ENCODE assay signal across 8 cellular contexts in genomic region chr13:31199527-31199848, GRCh38. TPM values are rescaled to one million over a fixed set of nuclear protein-coding genes. Genes with fewer than 3 reads are reported as not detected.
A peak's percentile ranks its signal among the peaks of the same experiment; 100 is the strongest.
DNase-seq lines count a peak whose midpoint lies in the region; ATAC-seq and TF ChIP-seq lines count a peak whose summit lies in the region.

No MANE protein-coding gene starts in this region.

- peak overlapping the region; percentile 48; the same call in 1 of the 2 replicates for H2AFZ ChIP-seq in OCI-LY7 (ENCODE audit: low read length)
- H2AFZ ChIP-seq in fibroblast of lung (ENCODE audit: low read length) = peak overlapping the region; percentile 61

- in situ Hi-C loops in gastrocnemius medialis (cut with MboI; ENCODE audit: low sequenced_read_pairs in 4 of 4) = no loop called here

- H3K4me1 ChIP-seq in OCI-LY7 (ENCODE audit: insufficient read depth, low read length, poor library complexity, severe bottlenecking) (peaks cover 16% of the 10 kb centered on the region), fibroblast of lung (ENCODE audit: control insufficient read depth, extremely low read depth, insufficient read depth, low read length) (peaks cover 5% of the 10 kb centered on the region), gastrocnemius medialis (peaks cover 12 to 13% of the 10 kb centered on the region in 2 donors)

- peak overlapping the region; percentile 89 for H3K4me3 ChIP-seq in OCI-LY7 (ENCODE audit: low read depth, low read length, poor library complexity, severe bottlenecking)
- H3K4me3 ChIP-seq in fibroblast of lung (replicated peaks in 1 of 4; ENCODE audit: control extremely low read depth in 1 of 4, insufficient read depth in 1 of 4, low read depth in 3 of 4, low read length in 4 of 4) = peak overlapping the region; percentile 26 to 72 (median 30)
- H3K4me3 ChIP-seq in gastrocnemius medialis = peak overlapping the region; percentile 41 to 77 (median 65)

- no peak for DNase-seq in OCI-LY7 (ENCODE audit: low spot score)
- DNase-seq in fibroblast of lung (ENCODE audit: low read depth in 2 of 2) = no peak
- DNase-seq in gastrocnemius medialis = no peak
- no peak for DNase-seq in NCI-H128 (lab: John Stamatoyannopoulos, UW; ENCODE audit: unreplicated experiment)
- no peak for DNase-seq in activated effector memory CD4-positive, alpha-beta T cell treated with Interleukin-2 at 50 U/mL for 16 hours
- DNase-seq in activated CD4-positive, CD25-positive, alpha-beta regulatory T cell treated with anti-CD3 and anti-CD28 coated beads, Interleukin-2, amount 50 U/mL, for 72 hours = no peak

- POLR2A ChIA-PET in OCI-LY7 (lab: Charles Lee) = interaction anchor here (1.2 kb wide), 1 partner anchor 37 kb away, joined by 3 read pairs; the partner anchor contains the start of gene HSPH1

- CTCF ChIA-PET in OCI-LY7 (lab: Charles Lee; ENCODE audit: unreplicated experiment) = interaction anchor here (1.1 to 1.2 kb wide), 2 partner anchors 20 to 37 kb away, joined by 3 read pairs; no protein-coding TSS in a partner anchor

- H3K9me2 ChIP-seq in OCI-LY7 (ENCODE audit: insufficient read depth, low read length) = no peaks in the 10 kb centered on the region

- no TSS peak for BruUV-seq in OCI-LY7 (replicated peaks; lab: Mats Ljungman, UMichigan)

- H3K27ac ChIP-seq in OCI-LY7 (ENCODE audit: low read depth, low read length, poor library complexity, severe bottlenecking) (no peak overlapping the region), fibroblast of lung (ENCODE audit: insufficient read depth, low read length) (no peak overlapping the region), gastrocnemius medialis (peak overlapping the region; percentile 81 to 94 (median 91))

- no peak overlapping the region for H3K9ac ChIP-seq in fibroblast of lung (ENCODE audit: insufficient read depth, low read length)

- H3K79me2 ChIP-seq in OCI-LY7 (ENCODE audit: insufficient read depth, low read depth, low read length) (no peaks in the 10 kb centered on the region), fibroblast of lung (ENCODE audit: control insufficient read depth, insufficient read depth, low read length) (no peaks in the 10 kb centered on the region)

- no peaks in the 10 kb centered on the region for H4K20me1 ChIP-seq in OCI-LY7 (ENCODE audit: insufficient read depth, low read length)
- H4K20me1 ChIP-seq in fibroblast of lung (ENCODE audit: control insufficient read depth, extremely low read depth, insufficient read depth, low read length) = no peaks in the 10 kb centered on the region

- intact Hi-C loops in OCI-LY7 (cut with micrococcal nuclease; ENCODE audit: unreplicated experiment) = loop anchor here (1.0 kb wide), 1 partner anchor 225 kb away; no protein-coding TSS in a partner anchor
- intact Hi-C loops in gastrocnemius medialis (cut with DNase I; ENCODE audit: low total_unique reads) = no loop called here

- H3K4me2 ChIP-seq in OCI-LY7 (ENCODE audit: low read length) (peak overlapping the region; percentile 58), fibroblast of lung (ENCODE audit: extremely low read depth, insufficient read depth, low read length) (peak overlapping the region; percentile 66)

- TF ChIP-seq CTCF in OCI-LY7 (conservative IDR thresholded peaks at IDR 0.05; ENCODE audit: low read length) (no peak), fibroblast of lung (conservative IDR thresholded peaks at IDR 0.05 in 1 of 2, IDR thresholded peaks at IDR 0.05 in 1 of 2; ENCODE audit: low read depth in 1 of 2, low read length in 2 of 2) (no peak), gastrocnemius medialis (IDR thresholded peaks at IDR 0.05 in 4 of 5, conservative IDR thresholded peaks at IDR 0.05 in 1 of 5) (no peak)

- H3K36me3 ChIP-seq in OCI-LY7 (ENCODE audit: insufficient read depth, low read length) (no peaks in the 10 kb centered on the region), fibroblast of lung (ENCODE audit: control insufficient read depth, insufficient read depth, low read length) (no peaks in the 10 kb centered on the region), gastrocnemius medialis (no peaks in the 10 kb centered on the region)

- no peak for TF ChIP-seq POLR2A in gastrocnemius medialis (IDR thresholded peaks at IDR 0.05)

- no peaks in the 10 kb centered on the region for H3K27me3 ChIP-seq in fibroblast of lung (ENCODE audit: control insufficient read depth, insufficient read depth, low read length)
- no peaks in the 10 kb centered on the region for H3K27me3 ChIP-seq in gastrocnemius medialis

- no peaks in the 10 kb centered on the region for H3K9me3 ChIP-seq in OCI-LY7 (ENCODE audit: low read length)
- H3K9me3 ChIP-seq in fibroblast of lung (ENCODE audit: control insufficient read depth, insufficient read depth, low read depth, low read length) = no peaks in the 10 kb centered on the region
- H3K9me3 ChIP-seq in gastrocnemius medialis = no peaks in the 10 kb centered on the region

- ATAC-seq in GM18870 (IDR thresholded peaks at IDR 0.05; ENCODE audit: unreplicated experiment) (peak; percentile 14), gastrocnemius medialis (peak in 1 of 2 donors; percentile 4), HG03457 (IDR thresholded peaks at IDR 0.05; ENCODE audit: unreplicated experiment) (no peak)

RNA-seq across cellular contexts. Expression of gene B3GLCT, which starts 0.3 kb away (rescaled TPM):
- total RNA-seq in OCI-LY7 (2014; rRNA removed; shearing (Covaris generic)) = 3.6 and 3.7 TPM in 2 replicates
- total RNA-seq in OCI-LY7 (2022) (3.9 and 4.3 TPM in 2 replicates), fibroblast of lung (6.7 and 7.8 TPM in 2 replicates), gastrocnemius medialis (1 to 10 TPM; 2.4 to 4.8 (median 3.6) TPM)
- 4.3 and 4.4 TPM in 2 replicates for polyA plus RNA-seq in fibroblast of lung
- polyA plus RNA-seq in fibroblast of lung (2012) = 4.0 and 4.5 TPM in 2 replicates
- polyA minus RNA-seq in fibroblast of lung (ENCODE audit: low replicate concordance) = 0.27 and 2.8 TPM in 2 replicates

RNA-seq across cellular contexts. Expression of gene HSPH1, which starts 37.8 kb away (rescaled TPM):
- total RNA-seq in OCI-LY7 (2014; rRNA removed; shearing (Covaris generic)) = 89.6 and 110 TPM in 2 replicates
- total RNA-seq in OCI-LY7 (2022) (120 and 176 TPM in 2 replicates), fibroblast of lung (40.6 and 43.1 TPM in 2 replicates), gastrocnemius medialis (10 to 100 TPM; 23.0 to 57.7 (median 30.6) TPM)
- polyA plus RNA-seq in fibroblast of lung = 34.4 and 59.1 TPM in 2 replicates
- 31.3 and 61.5 TPM in 2 replicates for polyA plus RNA-seq in fibroblast of lung (2012)
- polyA minus RNA-seq in fibroblast of lung (ENCODE audit: low replicate concordance) = 2.2 and 2.3 TPM in 2 replicates

Comparison
In these comparisons a context has a peak if more than half of its experiments do, and no peak if none do; other contexts are left out.
1. H3K27ac ChIP-seq: peak in gastrocnemius medialis (4 of 4); none in OCI-LY7 (single experiment) and fibroblast of lung (single experiment).
2. H3K4me3 ChIP-seq: peak in every context shown above with its lines; median percentile 89 in OCI-LY7; 65 in gastrocnemius medialis; 30 in fibroblast of lung.